ENCODE assay signal across 1 cellular context in genomic region chr1:112092656-112093371, GRCh38.
TF ChIP-seq lines count a peak whose summit lies in the region.

No MANE protein-coding gene starts in this region.

TF ChIP-seq in GM23338, 12 proteins besides CTCF, POLR2A, EP300 and RAD21 (continued from another document):
- TF ChIP-seq ZNF462 (CRISPR knock-in tag; IDR thresholded peaks at IDR 0.05) = no peak
- TF ChIP-seq STAT1 (IDR thresholded peaks at IDR 0.05; ENCODE audit: unreplicated experiment) = no peak
- no peak for TF ChIP-seq ETS1 (IDR thresholded peaks at IDR 0.05)
- TF ChIP-seq EZH2phosphoT487 (IDR thresholded peaks at IDR 0.05; ENCODE audit: unreplicated experiment) = no peak
- TF ChIP-seq ZNF114 (CRISPR knock-in tag; IDR thresholded peaks at IDR 0.05) = no peak
